In genomic region chr4:8976466-8977128, GRCh38 we compare ENCODE assay signal across 7 cellular contexts.
DNase-seq lines count a peak whose midpoint lies in the region; ATAC-seq and TF ChIP-seq lines count a peak whose summit lies in the region.
"Not testable (repeated sequence)": the region's sequence is repeated elsewhere in the genome, so short reads cannot be mapped to it uniquely, and the experiment has no call there.

No MANE protein-coding gene starts in this region.

- H3K9ac ChIP-seq in HCT116 (ENCODE audit: low read length); PC-3 (ENCODE audit: low read length): not testable (repeated sequence)

- H3K9me2 ChIP-seq in HCT116 (ENCODE audit: insufficient read depth); PC-3 (replicated peaks; ENCODE audit: low read length): not testable (repeated sequence)

- not testable (repeated sequence) for H3K27ac ChIP-seq in HCT116 (ENCODE audit: low read depth, low read length)
- peak overlapping the region; percentile 56; the same call in 1 of the 2 replicates for H3K27ac ChIP-seq in PC-3 (ENCODE audit: low read length)
- peak overlapping the region; percentile 33 for H3K27ac ChIP-seq in RWPE2 (ENCODE audit: poor library complexity, severe bottlenecking)

- not testable (repeated sequence) for TF ChIP-seq CTCF in HCT116 (IDR thresholded peaks at IDR 0.05 in 2 of 3, conservative IDR thresholded peaks at IDR 0.05 in 1 of 3; ENCODE audit: borderline replicate concordance in 1 of 3, insufficient read depth in 1 of 3, low read depth in 2 of 3, low read length in 2 of 3); PC-3 (conservative IDR thresholded peaks at IDR 0.05; ENCODE audit: low read depth, low read length); RWPE2 (IDR thresholded peaks at IDR 0.05; ENCODE audit: poor library complexity, severe bottlenecking); epithelial cell of esophagus (IDR thresholded peaks at IDR 0.05; ENCODE audit: insufficient read depth, low read depth, low read length, missing control alignments)

- not testable (repeated sequence) for TF ChIP-seq POLR2A in HCT116 (IDR thresholded peaks at IDR 0.05; ENCODE audit: borderline replicate concordance, extremely low read depth, insufficient read depth, insufficient read length)

- not testable (repeated sequence) for H3F3A ChIP-seq in PC-3 (ENCODE audit: low read length, unreplicated experiment)

- not testable (repeated sequence) for H3K27me3 ChIP-seq in HCT116 (ENCODE audit: insufficient read depth, low read length); PC-3 (ENCODE audit: low read length); RWPE2 (ENCODE audit: insufficient read depth, poor library complexity, severe bottlenecking)

- H3K9me3 ChIP-seq in HCT116 (ENCODE audit: control insufficient read depth in 1 of 2, insufficient read depth in 1 of 2, low read depth in 1 of 2, low read length in 2 of 2); PC-3 (ENCODE audit: low read length); RWPE2 (ENCODE audit: severe bottlenecking): not testable (repeated sequence)

- TF ChIP-seq RAD21 in HCT116 (IDR thresholded peaks at IDR 0.05; ENCODE audit: low read depth) = not testable (repeated sequence)

- not testable (repeated sequence) for H4K20me1 ChIP-seq in HCT116 (ENCODE audit: insufficient read depth); PC-3 (ENCODE audit: low read length)

- H3K4me2 ChIP-seq in HCT116 (ENCODE audit: low read length) = peak overlapping the region; percentile 51
- H3K4me2 ChIP-seq in PC-3 (ENCODE audit: low read length) = peak overlapping the region; percentile 51; the same call in 1 of the 2 replicates

- not testable (repeated sequence) for ATAC-seq in HCT116, PC-3
- ATAC-seq in RWPE2 (ENCODE audit: low read depth) = peak; percentile 65; the same call in 2 of the 3 replicates

- RAD21 ChIA-PET in HCT116 (lab: Charles Lee; ENCODE audit: low non-redundant PET in 1 of 2, low total read pairs in 2 of 2, uncharacterized antibody in 2 of 2, unreplicated experiment in 2 of 2) = not testable (repeated sequence)

- intact Hi-C loops in HCT116 (cut with micrococcal nuclease); PC-3 (cut with micrococcal nuclease): not testable (repeated sequence)

- not testable (repeated sequence) for H3K79me2 ChIP-seq in HCT116 (ENCODE audit: insufficient read depth, low read length); PC-3 (ENCODE audit: low read length)

- CTCF ChIA-PET in HCT116 (lab: Charles Lee) = interaction anchor here (0.8 kb wide), 1 partner anchor 24 kb away, joined by 3 read pairs; no protein-coding TSS in a partner anchor
- CTCF ChIA-PET in PC-3 (lab: Charles Lee) = not testable (repeated sequence)

- POLR2A ChIA-PET in HCT116 (lab: Charles Lee); PC-3 (lab: Charles Lee; ENCODE audit: unreplicated experiment): not testable (repeated sequence)

- not testable (repeated sequence) for H3K4me1 ChIP-seq in HCT116 (ENCODE audit: control insufficient read depth in 1 of 2, insufficient read depth in 2 of 2, low read length in 2 of 2); PC-3 (ENCODE audit: insufficient read depth, low read length)
- peaks cover 11% of the 10 kb centered on the region for H3K4me1 ChIP-seq in RWPE2 (ENCODE audit: insufficient read depth, poor library complexity, severe bottlenecking)

- not testable (repeated sequence) for BruUV-seq in HCT116 (replicated peaks; lab: Mats Ljungman, UMichigan); PC-3 (replicated peaks; lab: Mats Ljungman, UMichigan)

- not testable (repeated sequence) for H2AFZ ChIP-seq in HCT116 (ENCODE audit: low read depth, low read length, poor library complexity, severe bottlenecking)
- peak overlapping the region; percentile 43; the same call in 1 of the 2 replicates for H2AFZ ChIP-seq in PC-3 (ENCODE audit: low read length)

- H3K4me3 ChIP-seq in HCT116 (replicated peaks in 1 of 2; ENCODE audit: low read depth in 1 of 2, low read length in 2 of 2) = peak overlapping the region in 1 of 2 experiments; percentile 18; a peak in 1 of 4 replicates
- H3K4me3 ChIP-seq in PC-3 (ENCODE audit: low read length); RWPE2 (ENCODE audit: severe bottlenecking); epithelial cell of esophagus (ENCODE audit: low read length): not testable (repeated sequence)

- H3K36me3 ChIP-seq in HCT116 (ENCODE audit: control insufficient read depth in 1 of 2, insufficient read depth in 2 of 2, low read length in 2 of 2); PC-3 (ENCODE audit: low read depth, low read length); RWPE2 (ENCODE audit: low read depth): not testable (repeated sequence)

- DNase-seq in HCT116 (ENCODE audit: low read depth, low spot score) = peak; percentile 7
- DNase-seq in LoVo (ENCODE audit: low spot score) = peak; percentile 27
- DNase-seq in PC-3 = peak; percentile 80
- not testable (repeated sequence) for DNase-seq in RWPE2 (ENCODE audit: low spot score)
- DNase-seq in epithelial cell of esophagus (ENCODE audit: low read depth) = peak; percentile 13
- peak; percentile 61 for DNase-seq in mucosa of gallbladder (ENCODE audit: low spot score)
- peak; percentile 71 for DNase-seq in ureter (ENCODE audit: low spot score)

TF ChIP-seq in HCT116, 20 proteins besides CTCF, POLR2A, EP300 and RAD21:
- TF ChIP-seq CBX3 (IDR thresholded peaks at IDR 0.05; ENCODE audit: low read depth) (0 out of 2 replicates have a peak, but pooled peaks have one; percentile 17), MAX (IDR thresholded peaks at IDR 0.05) (peak; percentile 59; the same call in 1 of the 2 replicates), FOSL1 (IDR thresholded peaks at IDR 0.05; ENCODE audit: low read depth) (peak; percentile 19; the same call in 1 of the 2 replicates)
